In genomic region chr6:5936140-5936539, GRCh38 we compare ENCODE assay signal across 14 cellular contexts.
"Had no signal": no experiment of that assay in that cellular context is flagged by ENCODE, and none has a peak within 500 bp of the region (broad histone marks: within the 10 kb centered on the region; RNA-seq: fewer than 3 reads in every experiment).

No MANE protein-coding gene starts in this region.

- H3K27me3 ChIP-seq: upper lobe of left lung had no signal

- H3K36me3 ChIP-seq: left ventricle myocardium inferior, suprapubic skin, upper lobe of left lung had no signal

- H3K4me1 ChIP-seq: upper lobe of left lung had no signal

- DNase-seq: activated CD4-positive, alpha-beta T cell treated with anti-CD3 and anti-CD28 coated beads, Interleukin-2, amount 10 ng/mL, durations not matched to agents 24 days and 14 days; activated naive CD4-positive, alpha-beta T cell treated with anti-CD3 and anti-CD28 coated beads for 36 hours; central memory CD4-positive, alpha-beta T cell; effector CD4-positive, alpha-beta T cell; kidney; left ventricle myocardium inferior; mesendoderm; stimulated activated CD4-positive, alpha-beta T cell treated with anti-CD3 and anti-CD28 coated beads, Interleukin-12 subunit alpha, Interleukin-12 subunit beta, amount 100 ng/mL, for 4 hours; stimulated activated naive CD4-positive, alpha-beta T cell treated with Interleukin-2 at 50 U/mL for 16 hours; upper lobe of left lung had no signal

- H3K9me3 ChIP-seq: suprapubic skin, upper lobe of left lung had no signal

- H3K27ac ChIP-seq: coronary artery, left ventricle myocardium inferior, suprapubic skin, upper lobe of left lung had no signal

- H3K4me3 ChIP-seq: coronary artery, left ventricle myocardium inferior, suprapubic skin, upper lobe of left lung had no signal

- ATAC-seq: activated T-helper 17 cell treated with anti-CD3 and anti-CD28 coated beads, Interleukin-2, amount 50 U/mL, for 72 hours; sciatic nerve had no signal
